Comparison of ENCODE assay signal across 8 cellular contexts in genomic region chr1:120354618-120355184, GRCh38.
DNase-seq lines count a peak whose midpoint lies in the region; ATAC-seq and TF ChIP-seq lines count a peak whose summit lies in the region.
"Not testable (repeated sequence)": the region's sequence is repeated elsewhere in the genome, so short reads cannot be mapped to it uniquely, and the experiment has no call there.

No MANE protein-coding gene starts in this region.

- peak; percentile 74 for DNase-seq in DMS53 (lab: John Stamatoyannopoulos, UW)
- peak in 56 of 76 experiments; percentile 0 to 80 (median 43) for DNase-seq in HUDEP-2 (lab: John Stamatoyannopoulos, UW; ENCODE audit: unreplicated experiment in 76 of 76)
- DNase-seq in activated naive CD8-positive, alpha-beta T cell treated with anti-CD3 and anti-CD28 coated beads for 36 hours = peak; percentile 40
- DNase-seq in fibroblast of villous mesenchyme (ENCODE audit: low read depth) = peak; percentile 36
- peak; percentile 57 for DNase-seq in stimulated activated CD8-positive, alpha-beta memory T cell treated with anti-CD3 and anti-CD28 coated beads, Interleukin-4, amount 100 ng/mL, for 48 hours

- not testable (repeated sequence) for TF ChIP-seq CTCF in fibroblast of villous mesenchyme (IDR thresholded peaks at IDR 0.05; ENCODE audit: insufficient read depth, low read depth, low read length)

- peak overlapping the region; percentile 16 to 42 for H3K27ac ChIP-seq in mucosa of rectum (ENCODE audit: low read depth in 2 of 2, low read length in 2 of 2)

- not testable (repeated sequence) for H3K9ac ChIP-seq in mucosa of rectum (ENCODE audit: low read depth in 1 of 2, low read length in 2 of 2)

- peak overlapping the region; percentile 30 for H3K4me3 ChIP-seq in fibroblast of villous mesenchyme (ENCODE audit: low read depth, low read length)
- peak overlapping the region in 1 of 2 donors; percentile 30 for H3K4me3 ChIP-seq in mucosa of rectum (ENCODE audit: low read length in 2 of 2)

- not testable (repeated sequence) for H3K36me3 Mint-ChIP-seq in T-helper 1 cell treated with Interleukin-12 subunit alpha and Interleukin-12 subunit beta and Interleukin-4 antibody, amounts not matched to agents 30 μg/mL and 1 μg/mL, for 36 hours (ENCODE audit: low read depth); activated naive CD8-positive, alpha-beta T cell treated with anti-CD3 and anti-CD28 coated beads for 36 hours

- not testable (repeated sequence) for H3K36me3 ChIP-seq in mucosa of rectum (ENCODE audit: control insufficient read depth in 2 of 2, insufficient read depth in 2 of 2, low read length in 2 of 2)

- peak overlapping the region; percentile 82 for H3K4me3 Mint-ChIP-seq in T-helper 1 cell treated with Interleukin-12 subunit alpha and Interleukin-12 subunit beta and Interleukin-4 antibody, amounts not matched to agents 30 μg/mL and 1 μg/mL, for 36 hours
- peak overlapping the region; percentile 81 for H3K4me3 Mint-ChIP-seq in activated naive CD8-positive, alpha-beta T cell treated with anti-CD3 and anti-CD28 coated beads for 36 hours

- not testable (repeated sequence) for H3K27me3 Mint-ChIP-seq in T-helper 1 cell treated with Interleukin-12 subunit alpha and Interleukin-12 subunit beta and Interleukin-4 antibody, amounts not matched to agents 30 μg/mL and 1 μg/mL, for 36 hours (ENCODE audit: low read depth); activated naive CD8-positive, alpha-beta T cell treated with anti-CD3 and anti-CD28 coated beads for 36 hours

- not testable (repeated sequence) for H3K4me1 ChIP-seq in mucosa of rectum (ENCODE audit: control insufficient read depth in 2 of 2, insufficient read depth in 2 of 2, low read length in 2 of 2)

- H3K27ac Mint-ChIP-seq in T-helper 1 cell treated with Interleukin-12 subunit alpha and Interleukin-12 subunit beta and Interleukin-4 antibody, amounts not matched to agents 30 μg/mL and 1 μg/mL, for 36 hours = peak overlapping the region; percentile 97
- H3K27ac Mint-ChIP-seq in activated naive CD8-positive, alpha-beta T cell treated with anti-CD3 and anti-CD28 coated beads for 36 hours = peak overlapping the region; percentile 98

- not testable (repeated sequence) for H3K9me3 Mint-ChIP-seq in T-helper 1 cell treated with Interleukin-12 subunit alpha and Interleukin-12 subunit beta and Interleukin-4 antibody, amounts not matched to agents 30 μg/mL and 1 μg/mL, for 36 hours; activated naive CD8-positive, alpha-beta T cell treated with anti-CD3 and anti-CD28 coated beads for 36 hours

- peak; percentile 84 for ATAC-seq in GM21619 (IDR thresholded peaks at IDR 0.05; ENCODE audit: unreplicated experiment)

- H3K9me3 ChIP-seq in mucosa of rectum (ENCODE audit: control insufficient read depth in 2 of 2, low read length in 2 of 2) = not testable (repeated sequence)

- not testable (repeated sequence) for H3K27me3 ChIP-seq in mucosa of rectum (ENCODE audit: control insufficient read depth in 2 of 2, insufficient read depth in 2 of 2, low read length in 2 of 2)

- H3K4me1 Mint-ChIP-seq in T-helper 1 cell treated with Interleukin-12 subunit alpha and Interleukin-12 subunit beta and Interleukin-4 antibody, amounts not matched to agents 30 μg/mL and 1 μg/mL, for 36 hours (ENCODE audit: low read depth); activated naive CD8-positive, alpha-beta T cell treated with anti-CD3 and anti-CD28 coated beads for 36 hours: not testable (repeated sequence)
